ENCODE assay signal across 12 cellular contexts in genomic region chr2:28354920-28355520, GRCh38. TPM values are rescaled to one million over a fixed set of nuclear protein-coding genes. Genes with fewer than 3 reads are reported as not detected.
DNase-seq lines count a peak whose midpoint lies in the region; ATAC-seq, FAIRE-seq and TF ChIP-seq lines count a peak whose summit lies in the region.
"Had no signal": no experiment of that assay in that cellular context is flagged by ENCODE, and none has a peak within 500 bp of the region (broad histone marks: within the 10 kb centered on the region; RNA-seq: fewer than 3 reads in every experiment).

No MANE protein-coding gene starts in this region.

- TF ChIP-seq EP300 in stomach (IDR thresholded peaks at IDR 0.05) = no peak

- no peak overlapping the region for H3K4me3 Mint-ChIP-seq in activated CD8-positive, alpha-beta T cell treated with anti-CD3 and anti-CD28 coated beads, Interleukin-2, amount 10 ng/mL, durations not matched to agents 7 days and 5 days

- H3K9me3 ChIP-seq in mucosa of stomach (ENCODE audit: control insufficient read depth, low read length) (no peaks in the 10 kb centered on the region), stomach (no peaks in the 10 kb centered on the region)

- no peak for FAIRE-seq in HTR-8/SVneo (lab: Jason Lieb, UNC)

- peak; percentile 51 for DNase-seq in NCI-H2196 (lab: John Stamatoyannopoulos, UW; ENCODE audit: unreplicated experiment)
- no peak for DNase-seq in NCI-H2196 treated with DMSO at 0.1 percent for 48 hours (lab: John Stamatoyannopoulos, UW; ENCODE audit: unreplicated experiment)
- DNase-seq in activated CD8-positive, alpha-beta T cell treated with anti-CD3 and anti-CD28 coated beads, Interleukin-2, amount 10 ng/mL, durations not matched to agents 7 days and 5 days = no peak
- DNase-seq in stomach = no peak
- no peak for DNase-seq in HTR-8/SVneo (ENCODE audit: insufficient read length, low spot score)
- no peak for DNase-seq in GDM1 (lab: John Stamatoyannopoulos, UW)
- DNase-seq: activated CD4-positive, alpha-beta T cell treated with anti-CD3 and anti-CD28 coated beads for 48 hours; cerebellar nuclear complex; mesendoderm had no signal

- no peaks in the 10 kb centered on the region for H3K36me3 ChIP-seq in mucosa of stomach (ENCODE audit: control insufficient read depth, insufficient read depth, low read length)
- no peaks in the 10 kb centered on the region for H3K36me3 ChIP-seq in stomach

- H3K27me3 ChIP-seq in mucosa of stomach (ENCODE audit: control insufficient read depth, insufficient read depth, low read length) (no peaks in the 10 kb centered on the region), stomach (no peaks in the 10 kb centered on the region)

- H3K27ac Mint-ChIP-seq in activated CD8-positive, alpha-beta T cell treated with anti-CD3 and anti-CD28 coated beads, Interleukin-2, amount 10 ng/mL, durations not matched to agents 7 days and 5 days = peak overlapping the region; percentile 18

- H3K4me3 ChIP-seq in mucosa of stomach (ENCODE audit: low read length) (peak overlapping the region; percentile 9), stomach (no peak overlapping the region)

- intact Hi-C loops in stomach (cut with DNase I; ENCODE audit: low total_unique reads) = no loop called here

- TF ChIP-seq POLR2A in stomach (IDR thresholded peaks at IDR 0.05) = no peak

- H3K4me1 ChIP-seq in mucosa of stomach (ENCODE audit: control insufficient read depth, insufficient read depth, low read length) (peaks cover 39% of the 10 kb centered on the region), stomach (peaks cover 34 to 41% (median 38%) of the 10 kb centered on the region in 4 donors)

- H3K9me3 Mint-ChIP-seq in activated CD8-positive, alpha-beta T cell treated with anti-CD3 and anti-CD28 coated beads, Interleukin-2, amount 10 ng/mL, durations not matched to agents 7 days and 5 days (ENCODE audit: insufficient read depth) = no peaks in the 10 kb centered on the region

- H3K36me3 Mint-ChIP-seq in activated CD8-positive, alpha-beta T cell treated with anti-CD3 and anti-CD28 coated beads, Interleukin-2, amount 10 ng/mL, durations not matched to agents 7 days and 5 days (ENCODE audit: low read depth) = no peaks in the 10 kb centered on the region

- H3K4me1 Mint-ChIP-seq in activated CD8-positive, alpha-beta T cell treated with anti-CD3 and anti-CD28 coated beads, Interleukin-2, amount 10 ng/mL, durations not matched to agents 7 days and 5 days (ENCODE audit: low read depth) = peaks cover 36% of the 10 kb centered on the region

- POLR2A ChIA-PET in activated CD8-positive, alpha-beta T cell treated with anti-CD3 and anti-CD28 coated beads, Interleukin-2, amount 10 ng/mL, durations not matched to agents 7 days and 5 days (lab: Charles Lee) = no interaction called here

- peak overlapping the region; percentile 69 to 87 (median 82) for H3K27ac ChIP-seq in stomach
- H3K27ac ChIP-seq: 22Rv1 had no signal

- no peaks in the 10 kb centered on the region for H3K27me3 Mint-ChIP-seq in activated CD8-positive, alpha-beta T cell treated with anti-CD3 and anti-CD28 coated beads, Interleukin-2, amount 10 ng/mL, durations not matched to agents 7 days and 5 days (ENCODE audit: low read depth)

- 87 to 95% (median 94%) methylated on average over 8 to 10 of the region's 10 CpGs for WGBS in stomach, 5 donors

- peak overlapping the region; percentile 36 for H3K9ac ChIP-seq in mucosa of stomach (ENCODE audit: low read length)

- no peak for ATAC-seq in activated CD8-positive, alpha-beta T cell treated with anti-CD3 and anti-CD28 coated beads, Interleukin-2, amount 10 ng/mL, durations not matched to agents 7 days and 5 days
- ATAC-seq in GM18909 (IDR thresholded peaks at IDR 0.05; ENCODE audit: poor library complexity, unreplicated experiment) = no peak

- CTCF ChIA-PET in activated CD8-positive, alpha-beta T cell treated with anti-CD3 and anti-CD28 coated beads, Interleukin-2, amount 10 ng/mL, durations not matched to agents 7 days and 5 days (lab: Charles Lee) = no interaction called here

- no peak for TF ChIP-seq CTCF in stomach (IDR thresholded peaks at IDR 0.05)

RNA-seq across cellular contexts. Expression of gene FOSL2, which starts 37.6 kb away (rescaled TPM):
- total RNA-seq in activated CD8-positive, alpha-beta T cell treated with anti-CD3 and anti-CD28 coated beads, Interleukin-2, amount 10 ng/mL, durations not matched to agents 7 days and 5 days = 10 to 100 TPM; 37.3 to 40.9 TPM
- total RNA-seq in stomach = 100 to 1,000 TPM in 3 of 5 donors, 10 to 100 TPM in 2; 50.1 to 227 (median 113) TPM
- 10 to 100 TPM; 24.4 to 40.8 (median 27.6) TPM for polyA plus RNA-seq in stomach
